ENCODE assay signal across 8 cellular contexts in the genomic region with DNA sequence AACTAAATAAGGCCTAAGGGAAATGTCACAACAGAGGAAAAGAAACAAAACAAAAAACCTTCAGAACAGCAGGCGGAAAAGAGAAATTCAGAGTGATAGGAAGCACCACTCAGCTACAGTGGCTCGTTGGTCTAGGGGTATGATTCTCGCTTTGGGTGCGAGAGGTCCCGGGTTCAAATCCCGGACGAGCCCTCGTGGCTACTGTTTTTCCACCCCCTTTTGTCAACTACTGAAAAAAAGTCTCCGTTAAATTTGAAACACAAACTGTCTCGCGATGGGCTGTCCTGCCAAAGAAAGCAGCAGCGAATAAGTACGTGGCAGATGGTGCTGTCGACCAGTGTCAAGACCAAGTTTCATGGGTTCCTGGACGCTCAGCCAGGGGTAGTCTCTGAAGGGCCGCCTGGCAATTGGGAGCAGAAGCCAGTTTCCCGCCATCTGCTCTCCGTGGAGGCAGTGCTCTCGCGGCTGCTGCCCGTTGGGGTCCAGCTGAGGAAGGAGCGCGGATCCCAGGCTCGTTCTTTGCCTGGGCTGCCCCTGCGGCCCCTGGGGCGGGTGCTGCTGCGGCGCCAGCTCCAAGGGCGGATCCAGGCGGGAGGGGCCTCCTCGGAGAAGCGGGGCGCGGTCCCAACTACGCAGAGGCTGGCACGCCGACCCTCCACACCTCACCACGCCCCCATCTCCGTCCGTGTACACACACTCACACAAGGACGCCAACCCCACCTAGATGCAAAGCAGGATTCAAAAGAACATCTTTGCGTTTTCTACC. TPM values are rescaled to one million over a fixed set of nuclear protein-coding genes. Genes with fewer than 3 reads are reported as not detected.
DNase-seq lines count a peak whose midpoint lies in the region; ATAC-seq and TF ChIP-seq lines count a peak whose summit lies in the region.

A gene with protein sequence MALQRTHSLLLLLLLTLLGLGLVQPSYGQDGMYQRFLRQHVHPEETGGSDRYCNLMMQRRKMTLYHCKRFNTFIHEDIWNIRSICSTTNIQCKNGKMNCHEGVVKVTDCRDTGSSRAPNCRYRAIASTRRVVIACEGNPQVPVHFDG (plus strand): TSS at position 665 of the 766 bp plus-strand sequence. CDS start 14,812 bp downstream, outside the sequence.

- H3K36me3 ChIP-seq in NT2/D1 (ENCODE audit: insufficient read depth, insufficient read length, low read length), result no peaks in the 10 kb centered on the region

- no peaks in the 10 kb centered on the region for H3K27me3 ChIP-seq in NT2/D1 (ENCODE audit: insufficient read depth, insufficient read length)
- no peaks in the 10 kb centered on the region for H3K27me3 ChIP-seq in mononuclear cell (ENCODE audit: insufficient read depth, low read length)

- no peaks in the 10 kb centered on the region for H3K9me3 ChIP-seq in NT2/D1 (ENCODE audit: insufficient read depth, low read length)
- no peaks in the 10 kb centered on the region for H3K9me3 ChIP-seq in mononuclear cell (ENCODE audit: low read depth, low read length)

- peak within 1 kb of the TSS; percentile 78 for H3K9ac ChIP-seq in NT2/D1 (ENCODE audit: insufficient read length, low read depth)

- ATAC-seq in HG03064 (IDR thresholded peaks at IDR 0.05; ENCODE audit: low read depth, unreplicated experiment), result peak; percentile 24

- H3K4me3 ChIP-seq in NT2/D1 (ENCODE audit: insufficient read length, low read depth), result peak within 1 kb of the TSS; percentile 86
- peak within 1 kb of the TSS; percentile 71 for H3K4me3 ChIP-seq in epithelial cell of esophagus (ENCODE audit: low read length)
- peak within 1 kb of the TSS; percentile 93 for H3K4me3 ChIP-seq in mononuclear cell (ENCODE audit: low read length)

- no peak for TF ChIP-seq CTCF in epithelial cell of esophagus (IDR thresholded peaks at IDR 0.05; ENCODE audit: insufficient read depth, low read depth, low read length, missing control alignments)

- no peaks in the 10 kb centered on the region for H3K4me1 ChIP-seq in NT2/D1 (ENCODE audit: insufficient read depth, insufficient read length)
- H3K4me1 ChIP-seq in mononuclear cell (ENCODE audit: insufficient read depth, low read length), result peaks cover 61% of the 10 kb centered on the region

- peak; percentile 19 for DNase-seq in NCI-H2196 (lab: John Stamatoyannopoulos, UW; ENCODE audit: unreplicated experiment)
- no peak for DNase-seq in NCI-H2196 treated with DMSO at 0.1 percent for 48 hours (lab: John Stamatoyannopoulos, UW; ENCODE audit: unreplicated experiment)
- no peak for DNase-seq in NT2/D1 (ENCODE audit: low read depth, low spot score)
- DNase-seq in activated T-cell treated with anti-CD3 and anti-CD28 coated beads for 1 hour (ENCODE audit: low read depth), result peak; percentile 76
- peak; percentile 85 for DNase-seq in epithelial cell of esophagus (ENCODE audit: low read depth)
- DNase-seq in stimulated activated CD8-positive, alpha-beta memory T cell treated with anti-CD3 and anti-CD28 coated beads, Interleukin-15, amount 100 ng/mL, for 48 hours (ENCODE audit: low read depth in 2 of 2), result peak; percentile 64 to 65

RNA-seq across cellular contexts. Expression of the gene that starts here (rescaled TPM):
- 5.7 TPM for total RNA-seq in mononuclear cell

Comparison
In these comparisons a context has a peak if more than half of its experiments do, and no peak if none do; other contexts are left out.
1. DNase-seq: peak in NCI-H2196 (single experiment), activated T-cell treated with anti-CD3 and anti-CD28 coated beads for 1 hour (single experiment), epithelial cell of esophagus (single experiment) and stimulated activated CD8-positive, alpha-beta memory T cell treated with anti-CD3 and anti-CD28 coated beads, Interleukin-15, amount 100 ng/mL, for 48 hours (2 of 2); none in NCI-H2196 treated with DMSO at 0.1 percent for 48 hours (single experiment) and NT2/D1 (single experiment).
2. Peak in every context shown above with its lines, with median percentiles within 50 percentile points of each other: H3K4me3 ChIP-seq.